In the genomic region with DNA sequence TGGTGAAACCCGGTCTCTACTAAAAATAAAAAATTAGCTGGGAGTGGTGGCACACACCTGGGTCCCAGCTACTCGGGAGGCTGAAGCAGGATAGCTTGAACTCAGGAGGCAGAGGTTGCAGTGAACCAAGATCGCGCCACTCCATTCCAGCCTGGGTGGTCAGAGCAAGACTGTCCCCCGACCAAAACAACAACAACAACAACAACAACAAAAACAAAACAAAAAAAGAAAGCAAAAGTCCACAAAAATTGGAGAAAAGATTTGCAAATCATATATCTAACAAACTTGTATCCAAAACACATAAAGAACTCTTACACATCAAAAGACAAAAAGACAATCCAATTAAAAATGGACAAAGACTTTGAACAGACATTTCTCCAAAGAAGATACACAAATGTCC, we compare ENCODE assay signal across 17 cellular contexts.
"Had no signal": no experiment of that assay in that cellular context is flagged by ENCODE, and none has a peak within 500 bp of the region (broad histone marks: within the 10 kb centered on the region; RNA-seq: fewer than 3 reads in every experiment).

No MANE protein-coding gene starts in this region.

- H3K4me3 Mint-ChIP-seq: activated T-helper 17 cell treated with anti-CD3 and anti-CD28 coated beads, Interleukin-2, amount 50 U/mL, for 72 hours had no signal

- H3K9me3 Mint-ChIP-seq: activated T-helper 17 cell treated with anti-CD3 and anti-CD28 coated beads, Interleukin-2, amount 50 U/mL, for 72 hours; naive thymus-derived CD4-positive, alpha-beta T cell had no signal

- ATAC-seq: activated T-helper 17 cell treated with anti-CD3 and anti-CD28 coated beads, Interleukin-2, amount 50 U/mL, for 72 hours; naive thymus-derived CD4-positive, alpha-beta T cell; psoas muscle; right cardiac atrium had no signal

- H3K27ac ChIP-seq: esophagus muscularis mucosa, psoas muscle, SK-N-MC, skin epidermis, testis, upper lobe of left lung had no signal

- DNase-seq: activated CD4-positive, alpha-beta T cell treated with anti-CD3 and anti-CD28 coated beads, Interleukin-2, amount 50 U/mL, for 1 hour; activated naive CD4-positive, alpha-beta T cell treated with Interleukin-2 at 50 U/mL for 16 hours; activated T-cell treated with anti-CD3 and anti-CD28 coated beads for 4 hours; aorta; cerebellar nuclear complex; effector CD8-positive, alpha-beta T cell; mesenchymal stem cell; naive thymus-derived CD4-positive, alpha-beta T cell; psoas muscle; right cardiac atrium; T1000; testis; upper lobe of left lung had no signal

- H3K4me1 ChIP-seq: psoas muscle, testis, upper lobe of left lung had no signal

- H3K4me3 ChIP-seq: esophagus muscularis mucosa, psoas muscle, SK-N-MC, skin epidermis, testis, upper lobe of left lung had no signal

- H3K27me3 Mint-ChIP-seq: activated T-helper 17 cell treated with anti-CD3 and anti-CD28 coated beads, Interleukin-2, amount 50 U/mL, for 72 hours; naive thymus-derived CD4-positive, alpha-beta T cell had no signal

- H3K9me3 ChIP-seq: esophagus muscularis mucosa, psoas muscle, testis, upper lobe of left lung had no signal

- H3K27ac Mint-ChIP-seq: activated T-helper 17 cell treated with anti-CD3 and anti-CD28 coated beads, Interleukin-2, amount 50 U/mL, for 72 hours had no signal

- H3K27me3 ChIP-seq: esophagus muscularis mucosa, testis, upper lobe of left lung had no signal
